Comparison of ENCODE assay signal across 10 cellular contexts in genomic region chr2:234446404-234447076, GRCh38. TPM values are rescaled to one million over a fixed set of nuclear protein-coding genes. Genes with fewer than 3 reads are reported as not detected.
DNase-seq lines count a peak whose midpoint lies in the region; ATAC-seq and TF ChIP-seq lines count a peak whose summit lies in the region.
"Had no signal": no experiment of that assay in that cellular context is flagged by ENCODE, and none has a peak within 500 bp of the region (broad histone marks: within the 10 kb centered on the region; RNA-seq: fewer than 3 reads in every experiment).

No MANE protein-coding gene starts in this region.

- no peak for TF ChIP-seq CTCF in MM.1S (IDR thresholded peaks at IDR 0.05; ENCODE audit: low read length)

- H3K79me2 ChIP-seq in MM.1S (ENCODE audit: low read length): no peaks in the 10 kb centered on the region

- no peaks in the 10 kb centered on the region for H3K9me3 ChIP-seq in MM.1S (replicated peaks; ENCODE audit: insufficient read depth, low read length)
- H3K9me3 ChIP-seq: A549, thoracic aorta had no signal

- no peaks in the 10 kb centered on the region for H3K4me1 ChIP-seq in MM.1S (ENCODE audit: low read length)

- DNase-seq in SKM-1 treated with dmso at 0.1 percent for 144 hours (lab: John Stamatoyannopoulos, UW; ENCODE audit: unreplicated experiment): peak; percentile 27
- DNase-seq in SKM-1 (lab: John Stamatoyannopoulos, UW; ENCODE audit: unreplicated experiment): no peak
- peak; percentile 96 for DNase-seq in activated CD8-positive, alpha-beta memory T cell treated with anti-CD3 and anti-CD28 coated beads, Interleukin-2, amount 10 ng/mL, durations not matched to agents 7 days and 5 days
- peak; percentile 61 for DNase-seq in globus pallidus (ENCODE audit: low spot score)
- DNase-seq in stimulated activated CD4-positive, alpha-beta T cell treated with anti-CD3 and anti-CD28 coated beads, Interleukin-15, amount 100 ng/mL, for 1 hour (ENCODE audit: low read depth in 1 of 2, low spot score in 1 of 2): peak; percentile 46 to 64
- DNase-seq in HT-29 (ENCODE audit: low spot score): no peak
- no peak for DNase-seq in MM.1S

- H3K27me3 ChIP-seq in MM.1S (replicated peaks; ENCODE audit: insufficient read depth, low read length): no peaks in the 10 kb centered on the region

- CTCF ChIA-PET in activated CD8-positive, alpha-beta memory T cell treated with anti-CD3 and anti-CD28 coated beads, Interleukin-2, amount 10 ng/mL, durations not matched to agents 7 days and 5 days (lab: Charles Lee): interaction anchor here (0.8 to 5.3 kb wide), 18 partner anchors 9 to 156 kb away, joined by 3 to 40 read pairs (median 5); partner anchors contain the start of gene ARL4C

- H3K9ac ChIP-seq in MM.1S (ENCODE audit: low read length): no peak overlapping the region

- H3K27ac ChIP-seq in MM.1S (ENCODE audit: low read length): no peak overlapping the region

- H3K27me3 Mint-ChIP-seq in activated CD8-positive, alpha-beta memory T cell treated with anti-CD3 and anti-CD28 coated beads, Interleukin-2, amount 10 ng/mL, durations not matched to agents 7 days and 5 days: no peaks in the 10 kb centered on the region

- peaks cover 84% of the 10 kb centered on the region for H3K4me1 Mint-ChIP-seq in activated CD8-positive, alpha-beta memory T cell treated with anti-CD3 and anti-CD28 coated beads, Interleukin-2, amount 10 ng/mL, durations not matched to agents 7 days and 5 days

- no peaks in the 10 kb centered on the region for H3K36me3 ChIP-seq in MM.1S (replicated peaks; ENCODE audit: insufficient read depth, low read length)
- H3K36me3 ChIP-seq: thoracic aorta had no signal

- no peaks in the 10 kb centered on the region for H4K20me1 ChIP-seq in MM.1S (ENCODE audit: insufficient read depth, low read length)

- peak overlapping the region; percentile 44 for H3K4me3 Mint-ChIP-seq in activated CD8-positive, alpha-beta memory T cell treated with anti-CD3 and anti-CD28 coated beads, Interleukin-2, amount 10 ng/mL, durations not matched to agents 7 days and 5 days

- H3K9me2 ChIP-seq in MM.1S (replicated peaks; ENCODE audit: insufficient read depth, low read length): no peaks in the 10 kb centered on the region

- no peak overlapping the region for H2AFZ ChIP-seq in MM.1S (ENCODE audit: low read length)

- H3K4me3 ChIP-seq in MM.1S (ENCODE audit: low read length): no peak overlapping the region
- H3K4me3 ChIP-seq: A549, thoracic aorta had no signal

- H3F3A ChIP-seq in MM.1S (ENCODE audit: insufficient read depth, low read length): no peaks in the 10 kb centered on the region

- peak; percentile 97 for ATAC-seq in HG03571 (IDR thresholded peaks at IDR 0.05; ENCODE audit: unreplicated experiment)
- peak; percentile 95 for ATAC-seq in activated CD8-positive, alpha-beta memory T cell treated with anti-CD3 and anti-CD28 coated beads, Interleukin-2, amount 10 ng/mL, durations not matched to agents 7 days and 5 days
- ATAC-seq: A549 had no signal

- peak overlapping the region; percentile 97 for H3K27ac Mint-ChIP-seq in activated CD8-positive, alpha-beta memory T cell treated with anti-CD3 and anti-CD28 coated beads, Interleukin-2, amount 10 ng/mL, durations not matched to agents 7 days and 5 days

- H3K4me2 ChIP-seq in MM.1S (ENCODE audit: low read depth, low read length): no peak overlapping the region
- H3K4me2 ChIP-seq: A549 had no signal

- H3K9me3 Mint-ChIP-seq in activated CD8-positive, alpha-beta memory T cell treated with anti-CD3 and anti-CD28 coated beads, Interleukin-2, amount 10 ng/mL, durations not matched to agents 7 days and 5 days (ENCODE audit: low read depth): no peaks in the 10 kb centered on the region

- peaks cover 50% of the 10 kb centered on the region for H3K36me3 Mint-ChIP-seq in activated CD8-positive, alpha-beta memory T cell treated with anti-CD3 and anti-CD28 coated beads, Interleukin-2, amount 10 ng/mL, durations not matched to agents 7 days and 5 days

RNA-seq across cellular contexts. Expression of gene ARL4C, which starts 50.3 kb away (rescaled TPM):
- total RNA-seq in activated CD8-positive, alpha-beta memory T cell treated with anti-CD3 and anti-CD28 coated beads, Interleukin-2, amount 10 ng/mL, durations not matched to agents 7 days and 5 days: 100 to 1,000 TPM; 252 to 306 TPM
- 1.5 and 2.1 TPM in 2 replicates for total RNA-seq in HT-29 (2014; rRNA removed; shearing (Covaris generic))

Comparison
In these comparisons a context has a peak if more than half of its experiments do, and no peak if none do; other contexts are left out.
1. DNase-seq: peak in SKM-1 treated with dmso at 0.1 percent for 144 hours (single experiment), activated CD8-positive, alpha-beta memory T cell treated with anti-CD3 and anti-CD28 coated beads, Interleukin-2, amount 10 ng/mL, durations not matched to agents 7 days and 5 days (single experiment), globus pallidus (single experiment) and stimulated activated CD4-positive, alpha-beta T cell treated with anti-CD3 and anti-CD28 coated beads, Interleukin-15, amount 100 ng/mL, for 1 hour (2 of 2); none in SKM-1 (single experiment), HT-29 (single experiment) and MM.1S (single experiment).
2. RNA of gene ARL4C, which starts 50.3 kb away (total RNA-seq): 252 to 306 TPM in activated CD8-positive, alpha-beta memory T cell treated with anti-CD3 and anti-CD28 coated beads, Interleukin-2, amount 10 ng/mL, durations not matched to agents 7 days and 5 days; 1.5 to 2.1 TPM in HT-29; every median in the first group is over 10 times any median in the second.